8 cellular contexts compared by ENCODE assay signal in the genomic region with DNA sequence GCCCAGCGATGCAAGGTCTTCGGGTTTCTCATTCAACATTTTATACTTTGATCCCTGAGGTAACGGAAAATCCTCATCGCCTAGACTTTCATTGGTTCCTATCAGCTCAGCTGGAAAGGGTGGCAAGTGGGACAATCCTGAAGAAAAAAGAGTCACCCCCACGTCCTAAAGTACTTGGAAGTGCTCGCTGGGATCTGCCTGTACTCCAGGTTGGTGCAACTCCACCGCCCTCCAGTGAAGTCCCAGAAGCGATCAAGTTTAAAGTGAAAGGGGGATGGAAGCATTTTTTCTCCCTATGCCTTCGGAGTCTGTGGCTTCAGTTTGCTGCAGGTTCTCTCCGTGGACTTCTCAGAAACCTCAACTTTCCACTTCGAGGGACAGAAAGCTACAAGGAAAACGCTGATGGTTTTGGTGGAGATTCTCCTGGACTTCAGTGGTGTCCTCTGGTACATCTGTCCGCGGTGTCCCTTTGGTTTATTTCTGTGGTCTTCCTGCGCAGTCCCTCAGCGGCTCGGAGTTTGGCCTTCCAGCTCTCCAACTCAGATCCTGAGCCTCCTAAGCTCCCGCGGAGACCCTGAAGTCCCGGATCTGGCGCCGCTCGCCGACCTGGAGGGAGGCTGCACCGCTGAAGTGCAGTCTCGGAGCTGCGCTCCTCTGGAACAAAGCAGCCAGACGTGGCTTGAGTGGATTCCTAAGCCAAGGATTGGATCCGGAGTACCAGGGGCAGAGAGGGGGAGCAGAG.
A peak's percentile ranks its signal among the peaks of the same experiment; 100 is the strongest.
DNase-seq lines count a peak whose midpoint lies in the region; ATAC-seq lines count a peak whose summit lies in the region.

No MANE protein-coding gene starts in this region.

- peak; percentile 1 for ATAC-seq in GM18868 (IDR thresholded peaks at IDR 0.05; ENCODE audit: unreplicated experiment)
- no peak for ATAC-seq in HG03520 (IDR thresholded peaks at IDR 0.05; ENCODE audit: unreplicated experiment)
- no peak for ATAC-seq in HG03196 (IDR thresholded peaks at IDR 0.05; ENCODE audit: unreplicated experiment)

- DNase-seq in NCI-H82 (lab: John Stamatoyannopoulos, UW) (peak; percentile 84), fibroblast of the conjunctiva (ENCODE audit: low read depth) (peak; percentile 39), non-pigmented ciliary epithelial cell (ENCODE audit: low read depth) (peak; percentile 65)
- no peak for DNase-seq in activated CD4-positive, alpha-beta T cell treated with anti-CD3 and anti-CD28 coated beads, Interleukin-2, amount 50 U/mL, for 4 hours
- DNase-seq in NK-92 treated with Interleukin-12 subunit alpha and Interleukin-12 subunit beta, amount 100 ng/mL, for 24 hours (lab: John Stamatoyannopoulos, UW) = no peak

Comparison
In these comparisons a context has a peak if more than half of its experiments do, and no peak if none do; other contexts are left out.
1. DNase-seq: peak in NCI-H82 (single experiment), fibroblast of the conjunctiva (single experiment) and non-pigmented ciliary epithelial cell (single experiment); none in activated CD4-positive, alpha-beta T cell treated with anti-CD3 and anti-CD28 coated beads, Interleukin-2, amount 50 U/mL, for 4 hours (0 of 2) and NK-92 treated with Interleukin-12 subunit alpha and Interleukin-12 subunit beta, amount 100 ng/mL, for 24 hours (single experiment).